8 cellular contexts compared by ENCODE assay signal in genomic region chr11:121591405-121592033, GRCh38.
DNase-seq lines count a peak whose midpoint lies in the region; ATAC-seq and FAIRE-seq lines count a peak whose summit lies in the region.

No MANE protein-coding gene starts in this region.

- no peak overlapping the region for H3K27ac Mint-ChIP-seq in activated CD8-positive, alpha-beta memory T cell treated with anti-CD3 and anti-CD28 coated beads, Interleukin-2, amount 10 ng/mL, durations not matched to agents 7 days and 5 days

- H3K27me3 Mint-ChIP-seq in activated CD8-positive, alpha-beta memory T cell treated with anti-CD3 and anti-CD28 coated beads, Interleukin-2, amount 10 ng/mL, durations not matched to agents 7 days and 5 days = no peaks in the 10 kb centered on the region

- ATAC-seq in activated CD8-positive, alpha-beta memory T cell treated with anti-CD3 and anti-CD28 coated beads, Interleukin-2, amount 10 ng/mL, durations not matched to agents 7 days and 5 days = peak; percentile 74
- no peak for ATAC-seq in HG03045 (IDR thresholded peaks at IDR 0.05; ENCODE audit: unreplicated experiment)

- no peak overlapping the region for H3K4me3 Mint-ChIP-seq in activated CD8-positive, alpha-beta memory T cell treated with anti-CD3 and anti-CD28 coated beads, Interleukin-2, amount 10 ng/mL, durations not matched to agents 7 days and 5 days

- DNase-seq in ELR (ENCODE audit: low read depth) (peak; percentile 81), HPDE6-E6E7 (ENCODE audit: extremely low spot score) (peak; percentile 64), NOMO-1 treated with DMSO at 0.1 percent for 48 hours (lab: John Stamatoyannopoulos, UW; ENCODE audit: unreplicated experiment) (peak; percentile 71), middle frontal gyrus (ENCODE audit: extremely low spot score, low spot score) (peak; percentile 68)
- DNase-seq in activated CD8-positive, alpha-beta memory T cell treated with anti-CD3 and anti-CD28 coated beads, Interleukin-2, amount 10 ng/mL, durations not matched to agents 7 days and 5 days = peak; percentile 79
- DNase-seq in stimulated activated CD8-positive, alpha-beta memory T cell treated with anti-CD3 and anti-CD28 coated beads, Interleukin-7, amount 100 ng/mL, for 24 hours (ENCODE audit: low read depth) = peak; percentile 36

- peak; percentile 63 for FAIRE-seq in endometrium (lab: Jason Lieb, UNC)

- H3K36me3 Mint-ChIP-seq in activated CD8-positive, alpha-beta memory T cell treated with anti-CD3 and anti-CD28 coated beads, Interleukin-2, amount 10 ng/mL, durations not matched to agents 7 days and 5 days = peaks cover 25% of the 10 kb centered on the region

- no peaks in the 10 kb centered on the region for H3K9me3 Mint-ChIP-seq in activated CD8-positive, alpha-beta memory T cell treated with anti-CD3 and anti-CD28 coated beads, Interleukin-2, amount 10 ng/mL, durations not matched to agents 7 days and 5 days (ENCODE audit: low read depth)

- H3K4me1 Mint-ChIP-seq in activated CD8-positive, alpha-beta memory T cell treated with anti-CD3 and anti-CD28 coated beads, Interleukin-2, amount 10 ng/mL, durations not matched to agents 7 days and 5 days = peaks cover 18% of the 10 kb centered on the region

- CTCF ChIA-PET in activated CD8-positive, alpha-beta memory T cell treated with anti-CD3 and anti-CD28 coated beads, Interleukin-2, amount 10 ng/mL, durations not matched to agents 7 days and 5 days (lab: Charles Lee) = interaction anchor here (0.7 to 3.1 kb wide), 28 partner anchors 8 to 343 kb away, joined by 3 to 15 read pairs (median 4); partner anchors contain the start of gene SC5D
